In the genomic region with DNA sequence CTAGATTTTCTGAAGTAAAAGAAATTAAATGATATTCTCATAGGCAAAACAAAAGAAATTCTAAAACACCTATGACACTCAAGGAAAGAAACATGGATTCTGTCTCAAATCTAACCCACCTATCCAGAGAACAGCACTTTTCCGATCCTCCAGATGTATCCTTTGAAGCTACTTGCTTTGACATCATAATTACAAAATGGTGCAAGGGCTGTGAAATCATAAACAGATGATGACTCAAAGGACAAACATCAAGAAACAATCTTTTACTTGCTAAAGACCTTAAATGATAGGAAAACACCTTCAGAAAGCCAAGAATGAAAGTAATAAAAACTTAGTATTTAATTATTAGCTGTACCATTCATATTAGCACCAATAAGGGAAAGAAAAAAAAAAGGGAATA, we compare ENCODE assay signal across 19 cellular contexts.
"Had no signal": no experiment of that assay in that cellular context is flagged by ENCODE, and none has a peak within 500 bp of the region (broad histone marks: within the 10 kb centered on the region; RNA-seq: fewer than 3 reads in every experiment).

No MANE protein-coding gene starts in this region.

- DNase-seq: activated CD4-positive, alpha-beta T cell treated with anti-CD3 and anti-CD28 coated beads for 1 hour; activated CD4-positive, alpha-beta T cell treated with anti-CD3 and anti-CD28 coated beads, Interleukin-2, amount 50 U/mL, for 1 hour; activated T-cell treated with anti-CD3 and anti-CD28 coated beads, Interleukin-2, amount 50 U/mL, for 1 hour; brain microvascular endothelial cell; central memory CD4-positive, alpha-beta T cell; effector memory CD4-positive, alpha-beta T cell; glutamatergic neuron; left ventricle myocardium inferior; naive thymus-derived CD8-positive, alpha-beta T cell; posterior cingulate gyrus; small intestine; stimulated activated CD4-positive, alpha-beta T cell treated with anti-CD3 and anti-CD28 coated beads, Interleukin-2, amount 100 ng/mL, for 24 hours; stomach; WERI-Rb-1 had no signal

- H3K4me3 ChIP-seq: ascending aorta, esophagus muscularis mucosa, hepatocyte, left ventricle myocardium inferior, neural progenitor cell, stomach, vagina had no signal
